ENCODE assay signal across 11 cellular contexts in genomic region chr2:25339121-25339738, GRCh38. TPM values are rescaled to one million over a fixed set of nuclear protein-coding genes. Genes with fewer than 3 reads are reported as not detected.
DNase-seq lines count a peak whose midpoint lies in the region; ATAC-seq and TF ChIP-seq lines count a peak whose summit lies in the region.
"Had no signal": no experiment of that assay in that cellular context is flagged by ENCODE, and none has a peak within 500 bp of the region (broad histone marks: within the 10 kb centered on the region; RNA-seq: fewer than 3 reads in every experiment).

No MANE protein-coding gene starts in this region.

- intact Hi-C loops in heart right ventricle (cut with DNase I) = loop anchor here in 1 of 10 donors (10.0 kb wide), 1 partner anchor 54 kb away; no protein-coding TSS in a partner anchor

- DNase-seq in NCI-H1417 (lab: John Stamatoyannopoulos, UW) (peak in 2 of 3 experiments; percentile 43 to 63), NCI-H1417 treated with DMSO at 0.1 percent for 48 hours (lab: John Stamatoyannopoulos, UW) (no peak), heart right ventricle (no peak), hypothalamus (lab: John Stamatoyannopoulos, UW) (no peak)
- no peak for DNase-seq in activated CD4-positive, alpha-beta memory T cell treated with anti-CD3 and anti-CD28 coated beads, Interleukin-2, amount 10 ng/mL, durations not matched to agents 7 days and 5 days
- DNase-seq: MG63; stimulated activated naive CD4-positive, alpha-beta T cell treated with Interleukin-2 at 50 U/mL for 16 hours had no signal

- H3K27me3 ChIP-seq in heart right ventricle (no peaks in the 10 kb centered on the region), skeletal muscle tissue (ENCODE audit: control insufficient read depth in 3 of 3, insufficient read depth in 3 of 3, low read length in 3 of 3) (no peaks in the 10 kb centered on the region)
- H3K27me3 ChIP-seq: MG63 had no signal

- H3K9ac ChIP-seq in skeletal muscle tissue (ENCODE audit: low read depth in 1 of 3, low read length in 3 of 3) = peak overlapping the region; percentile 65 to 92 (median 75)

- H3K36me3 Mint-ChIP-seq in activated CD4-positive, alpha-beta memory T cell treated with anti-CD3 and anti-CD28 coated beads, Interleukin-2, amount 10 ng/mL, durations not matched to agents 7 days and 5 days (ENCODE audit: low read depth) = no peaks in the 10 kb centered on the region

- no peaks in the 10 kb centered on the region for H3K9me3 ChIP-seq in heart right ventricle
- no peaks in the 10 kb centered on the region for H3K9me3 ChIP-seq in skeletal muscle tissue (ENCODE audit: control insufficient read depth in 3 of 3, low read length in 3 of 3)
- H3K9me3 ChIP-seq: MG63 had no signal

- H3K27ac ChIP-seq in heart right ventricle = peak overlapping the region in 9 of 10 donors; percentile 78 to 95 (median 87)
- peak overlapping the region; percentile 88 for H3K27ac ChIP-seq in skeletal muscle tissue (ENCODE audit: low read depth, low read length)
- H3K27ac ChIP-seq: 22Rv1 had no signal

- no peaks in the 10 kb centered on the region for H3K27me3 Mint-ChIP-seq in activated CD4-positive, alpha-beta memory T cell treated with anti-CD3 and anti-CD28 coated beads, Interleukin-2, amount 10 ng/mL, durations not matched to agents 7 days and 5 days

- peak in 4 of 8 donors; percentile 28 to 38 (median 30) for ATAC-seq in heart right ventricle
- no peak for ATAC-seq in HG03521 (IDR thresholded peaks at IDR 0.05; ENCODE audit: unreplicated experiment)
- ATAC-seq in GM19328 (IDR thresholded peaks at IDR 0.05; ENCODE audit: unreplicated experiment) = no peak

- POLR2A ChIA-PET in activated CD4-positive, alpha-beta memory T cell treated with anti-CD3 and anti-CD28 coated beads, Interleukin-2, amount 10 ng/mL, durations not matched to agents 7 days and 5 days (lab: Charles Lee) = interaction anchor here (1.0 to 2.3 kb wide), 5 partner anchors 9 to 63 kb away, joined by 3 to 10 read pairs (median 5); no protein-coding TSS in a partner anchor

- H3K4me1 ChIP-seq in heart right ventricle = peaks cover 19 to 72% (median 63%) of the 10 kb centered on the region in 9 donors
- peaks cover 55 to 64% (median 58%) of the 10 kb centered on the region in 3 donors for H3K4me1 ChIP-seq in skeletal muscle tissue (ENCODE audit: control insufficient read depth in 3 of 3, insufficient read depth in 3 of 3, low read length in 3 of 3)

- H3K4me1 Mint-ChIP-seq in activated CD4-positive, alpha-beta memory T cell treated with anti-CD3 and anti-CD28 coated beads, Interleukin-2, amount 10 ng/mL, durations not matched to agents 7 days and 5 days = peaks cover 43% of the 10 kb centered on the region

- 28 to 37% methylated on average over 9 of the region's 9 CpGs for WGBS in heart right ventricle, 2 donors

- H3K4me3 ChIP-seq in heart right ventricle = peak overlapping the region in 4 of 10 donors; percentile 68 to 77 (median 71)
- peak overlapping the region; percentile 41 to 74 (median 72) for H3K4me3 ChIP-seq in skeletal muscle tissue (ENCODE audit: low read length in 3 of 3)
- H3K4me3 ChIP-seq: MG63 had no signal

- H3K4me3 Mint-ChIP-seq in activated CD4-positive, alpha-beta memory T cell treated with anti-CD3 and anti-CD28 coated beads, Interleukin-2, amount 10 ng/mL, durations not matched to agents 7 days and 5 days = peak overlapping the region; percentile 60

- H3K36me3 ChIP-seq in heart right ventricle = no peaks in the 10 kb centered on the region
- H3K36me3 ChIP-seq in skeletal muscle tissue (ENCODE audit: control insufficient read depth in 3 of 3, insufficient read depth in 3 of 3, low read length in 3 of 3) = peaks cover 0 to 4% (median 0%) of the 10 kb centered on the region in 3 donors
- H3K36me3 ChIP-seq: MG63 had no signal

- no peaks in the 10 kb centered on the region for H3K9me3 Mint-ChIP-seq in activated CD4-positive, alpha-beta memory T cell treated with anti-CD3 and anti-CD28 coated beads, Interleukin-2, amount 10 ng/mL, durations not matched to agents 7 days and 5 days

- CTCF ChIA-PET in activated CD4-positive, alpha-beta memory T cell treated with anti-CD3 and anti-CD28 coated beads, Interleukin-2, amount 10 ng/mL, durations not matched to agents 7 days and 5 days (lab: Charles Lee) = no interaction called here

- no peak overlapping the region for H3K27ac Mint-ChIP-seq in activated CD4-positive, alpha-beta memory T cell treated with anti-CD3 and anti-CD28 coated beads, Interleukin-2, amount 10 ng/mL, durations not matched to agents 7 days and 5 days

- no peak for TF ChIP-seq CTCF in heart right ventricle (IDR thresholded peaks at IDR 0.05)

RNA-seq across cellular contexts. Expression of gene DNMT3A, which starts 2.5 kb away (rescaled TPM):
- total RNA-seq in activated CD4-positive, alpha-beta memory T cell treated with anti-CD3 and anti-CD28 coated beads, Interleukin-2, amount 10 ng/mL, durations not matched to agents 7 days and 5 days = 10 to 100 TPM; 43.2 to 45.5 TPM
- 10 to 100 TPM; 14.8 to 23.7 (median 19.4) TPM for total RNA-seq in heart right ventricle
- 10 to 100 TPM in 1 of 2 donors, 1 to 10 TPM in 1; 4.7 to 10.3 TPM for polyA plus RNA-seq in heart right ventricle
- 62.1 TPM for total RNA-seq in skeletal muscle tissue

Comparison
In these comparisons a context has a peak if more than half of its experiments do, and no peak if none do; other contexts are left out.
1. DNase-seq: peak in NCI-H1417 (2 of 3); none in NCI-H1417 treated with DMSO at 0.1 percent for 48 hours (single experiment), activated CD4-positive, alpha-beta memory T cell treated with anti-CD3 and anti-CD28 coated beads, Interleukin-2, amount 10 ng/mL, durations not matched to agents 7 days and 5 days (single experiment), heart right ventricle (0 of 2) and hypothalamus (0 of 51).